Comparison of ENCODE assay signal across 9 cellular contexts in genomic region chr1:2233468-2233867, GRCh38. TPM values are rescaled to one million over a fixed set of nuclear protein-coding genes. Genes with fewer than 3 reads are reported as not detected.
DNase-seq lines count a peak whose midpoint lies in the region; ATAC-seq, FAIRE-seq and TF ChIP-seq lines count a peak whose summit lies in the region.
"Had no signal": no experiment of that assay in that cellular context is flagged by ENCODE, and none has a peak within 500 bp of the region (broad histone marks: within the 10 kb centered on the region; RNA-seq: fewer than 3 reads in every experiment).

No MANE protein-coding gene starts in this region.

- H3K9me3 ChIP-seq in Loucy (ENCODE audit: insufficient read depth, low read depth, low read length) (no peaks in the 10 kb centered on the region), keratinocyte (ENCODE audit: control insufficient read depth, low read depth, low read length) (no peaks in the 10 kb centered on the region)

- TF ChIP-seq CTCF in Loucy (conservative IDR thresholded peaks at IDR 0.05; ENCODE audit: low read length) (no peak), astrocyte of the spinal cord (IDR thresholded peaks at IDR 0.05; ENCODE audit: low read depth, low read length) (no peak), keratinocyte (optimal IDR thresholded peaks at IDR 0.05 in 1 of 3, IDR thresholded peaks at IDR 0.05 in 1 of 3, conservative IDR thresholded peaks at IDR 0.05 in 1 of 3; ENCODE audit: extremely low read depth in 1 of 3, insufficient read depth in 2 of 3, low read length in 3 of 3) (no peak)

- in situ Hi-C loops in astrocyte of the spinal cord (cut with HindIII; ENCODE audit: low sequenced_read_pairs), result no loop called here

- no peaks in the 10 kb centered on the region for H3F3A ChIP-seq in Loucy (ENCODE audit: low read depth)

- H4K20me1 ChIP-seq in Loucy (ENCODE audit: insufficient read depth, low read length, poor library complexity, severe bottlenecking) (peaks cover 72% of the 10 kb centered on the region), keratinocyte (ENCODE audit: control insufficient read depth, extremely low read depth, insufficient read depth, low read length) (peaks cover 71% of the 10 kb centered on the region)

- H3K4me3 Mint-ChIP-seq in stimulated activated memory B cell treated with anti-CD40 and anti-IgM and Interleukin-4, amounts not matched to agents 10 μg/mL and 1 μg/mL and 100 μg/mL, for 72 hours, result peak overlapping the region; percentile 73

- no peak overlapping the region for H3K27ac ChIP-seq in keratinocyte (ENCODE audit: control insufficient read depth, insufficient read depth, low read length)

- no peaks in the 10 kb centered on the region for H3K27me3 ChIP-seq in Loucy (ENCODE audit: insufficient read depth, low read length, poor library complexity, severe bottlenecking)
- no peaks in the 10 kb centered on the region for H3K27me3 ChIP-seq in keratinocyte (ENCODE audit: control insufficient read depth, extremely low read depth, insufficient read depth, low read length)

- H3K9ac ChIP-seq in Loucy (ENCODE audit: low read depth, low read length, poor library complexity, severe bottlenecking), result peak overlapping the region; percentile 42
- no peak overlapping the region for H3K9ac ChIP-seq in keratinocyte (ENCODE audit: control insufficient read depth, extremely low read depth, insufficient read depth, low read length)

- H3K9me3 Mint-ChIP-seq in stimulated activated memory B cell treated with anti-CD40 and anti-IgM and Interleukin-4, amounts not matched to agents 10 μg/mL and 1 μg/mL and 100 μg/mL, for 72 hours, result no peaks in the 10 kb centered on the region

- H3K4me2 ChIP-seq in Loucy (ENCODE audit: low read depth, low read length, poor library complexity, severe bottlenecking) (peak overlapping the region; percentile 77), keratinocyte (ENCODE audit: control insufficient read depth, extremely low read depth, insufficient read depth, low read depth, low read length) (peak overlapping the region; percentile 24)

- no peak overlapping the region for H2AFZ ChIP-seq in Loucy (ENCODE audit: low read length)
- no peak overlapping the region for H2AFZ ChIP-seq in keratinocyte (ENCODE audit: control insufficient read depth, low read length)

- H3K27ac Mint-ChIP-seq in stimulated activated memory B cell treated with anti-CD40 and anti-IgM and Interleukin-4, amounts not matched to agents 10 μg/mL and 1 μg/mL and 100 μg/mL, for 72 hours, result peak overlapping the region; percentile 89

- H3K36me3 ChIP-seq in Loucy (ENCODE audit: insufficient read depth, low read length) (no peaks in the 10 kb centered on the region), keratinocyte (ENCODE audit: control insufficient read depth in 2 of 2, extremely low read depth in 1 of 2, insufficient read depth in 2 of 2, low read length in 2 of 2) (no peaks in the 10 kb centered on the region)

- ATAC-seq in stimulated activated memory B cell treated with anti-CD40 and anti-IgM and Interleukin-4, amounts not matched to agents 10 μg/mL and 1 μg/mL and 100 μg/mL, for 72 hours, result no peak
- no peak for ATAC-seq in GM18517 (IDR thresholded peaks at IDR 0.05; ENCODE audit: unreplicated experiment)
- ATAC-seq in HG03196 (IDR thresholded peaks at IDR 0.05; ENCODE audit: unreplicated experiment), result no peak
- ATAC-seq in GM19328 (IDR thresholded peaks at IDR 0.05; ENCODE audit: unreplicated experiment), result no peak

- peak overlapping the region; percentile 71 for H3K4me3 ChIP-seq in Loucy (ENCODE audit: low read length, poor library complexity, severe bottlenecking)
- H3K4me3 ChIP-seq in astrocyte of the spinal cord (ENCODE audit: low read depth, low read length), result peak overlapping the region; percentile 88
- H3K4me3 ChIP-seq in keratinocyte (ENCODE audit: control insufficient read depth in 2 of 3, extremely low read depth in 1 of 3, insufficient read depth in 2 of 3, low read depth in 1 of 3, low read length in 3 of 3), result no peak overlapping the region

- DNase-seq in astrocyte of the spinal cord (ENCODE audit: low read depth, low spot score), result no peak
- DNase-seq in keratinocyte (ENCODE audit: low read depth, low spot score), result no peak
- no peak for DNase-seq in dedifferentiated amniotic fluid mesenchymal stem cell (ENCODE audit: extremely low spot score)

- H3K9me2 ChIP-seq in Loucy (replicated peaks; ENCODE audit: low read depth, low read length), result no peaks in the 10 kb centered on the region

- H3K36me3 Mint-ChIP-seq in stimulated activated memory B cell treated with anti-CD40 and anti-IgM and Interleukin-4, amounts not matched to agents 10 μg/mL and 1 μg/mL and 100 μg/mL, for 72 hours, result peaks cover 7% of the 10 kb centered on the region

- H3K27me3 Mint-ChIP-seq in stimulated activated memory B cell treated with anti-CD40 and anti-IgM and Interleukin-4, amounts not matched to agents 10 μg/mL and 1 μg/mL and 100 μg/mL, for 72 hours, result no peaks in the 10 kb centered on the region

- H3K79me2 ChIP-seq in Loucy (ENCODE audit: insufficient read depth, low read length) (peaks cover 98% of the 10 kb centered on the region), keratinocyte (ENCODE audit: control insufficient read depth, insufficient read depth, low read length) (peaks cover 98% of the 10 kb centered on the region)

- H3K4me1 Mint-ChIP-seq in stimulated activated memory B cell treated with anti-CD40 and anti-IgM and Interleukin-4, amounts not matched to agents 10 μg/mL and 1 μg/mL and 100 μg/mL, for 72 hours, result peaks cover 89% of the 10 kb centered on the region

- H3K4me1 ChIP-seq in Loucy (ENCODE audit: insufficient read depth, low read length, poor library complexity, severe bottlenecking), result peaks cover 62% of the 10 kb centered on the region
- peaks cover 41% of the 10 kb centered on the region for H3K4me1 ChIP-seq in keratinocyte (ENCODE audit: control insufficient read depth, extremely low read depth, insufficient read depth, low read length)

- dilution Hi-C loops in keratinocyte (cut with MboI; ENCODE audit: extremely low pct_ligation_motif_present, low sequenced_read_pairs), result no loop called here

- no peaks in the 10 kb centered on the region for H3K9me1 ChIP-seq in keratinocyte (ENCODE audit: control insufficient read depth, extremely low read depth, insufficient read depth, low read length)

- no peak for FAIRE-seq in keratinocyte (lab: Jason Lieb, UNC)
- FAIRE-seq: islet of Langerhans had no signal

RNA-seq across cellular contexts. Expression of gene SKI, which starts 5.3 kb away (rescaled TPM):
- 3.8 to 10.1 TPM (median 4.8 TPM) in 3 replicates for polyA plus RNA-seq in keratinocyte
- 3.4 TPM for polyA plus RNA-seq in keratinocyte (2011; ENCODE audit: low read depth)
- polyA plus RNA-seq in keratinocyte (2011; cell fraction: cytosol; rRNA removed), result 6.8 and 10.6 TPM in 2 replicates
- polyA plus RNA-seq in keratinocyte (2011; cell fraction: nucleus; rRNA removed), result 18.4 and 21.5 TPM in 2 replicates
- polyA plus RNA-seq in keratinocyte (2012; ENCODE audit: low replicate concordance), result 12.2 and 22.1 TPM in 2 replicates
- 4.8 to 19.5 TPM (median 6.1 TPM) in 3 replicates for polyA minus RNA-seq in keratinocyte
- 25.5 TPM for polyA minus RNA-seq in keratinocyte (2011; cell fraction: cytosol; rRNA and poly(A)+ RNA removed)
- polyA minus RNA-seq in keratinocyte (2011; cell fraction: nucleus; rRNA and poly(A)+ RNA removed), result 15.9 and 20.3 TPM in 2 replicates

RNA-seq across cellular contexts. Expression of gene FAAP20, which starts 38.9 kb away (rescaled TPM):
- 7.3 to 13.7 TPM (median 8.9 TPM) in 3 replicates for polyA plus RNA-seq in keratinocyte
- polyA plus RNA-seq in keratinocyte (2011; ENCODE audit: low read depth), result 4.0 TPM
- polyA plus RNA-seq in keratinocyte (2011; cell fraction: cytosol; rRNA removed), result 5.3 and 17.8 TPM in 2 replicates
- polyA plus RNA-seq in keratinocyte (2011; cell fraction: nucleus; rRNA removed), result 8.9 and 13.7 TPM in 2 replicates
- polyA plus RNA-seq in keratinocyte (2012; ENCODE audit: low replicate concordance), result 17.9 and 25.7 TPM in 2 replicates
- 2.7 to 3.6 TPM (median 3.0 TPM) in 3 replicates for polyA minus RNA-seq in keratinocyte
- 10.6 TPM for polyA minus RNA-seq in keratinocyte (2011; cell fraction: cytosol; rRNA and poly(A)+ RNA removed)
- polyA minus RNA-seq in keratinocyte (2011; cell fraction: nucleus; rRNA and poly(A)+ RNA removed), result 3.6 and 4.6 TPM in 2 replicates

Comparison
In these comparisons a context has a peak if more than half of its experiments do, and no peak if none do; other contexts are left out.
1. H3K4me3 ChIP-seq: peak in Loucy (single experiment) and astrocyte of the spinal cord (single experiment); none in keratinocyte (0 of 3).